8 cellular contexts compared by ENCODE assay signal in genomic region chr14:92382677-92383076, GRCh38. TPM values are rescaled to one million over a fixed set of nuclear protein-coding genes. Genes with fewer than 3 reads are reported as not detected.
DNase-seq lines count a peak whose midpoint lies in the region; ATAC-seq and TF ChIP-seq lines count a peak whose summit lies in the region.

No MANE protein-coding gene starts in this region.

- TF ChIP-seq POLR2A in HCT116 (IDR thresholded peaks at IDR 0.05; ENCODE audit: borderline replicate concordance, extremely low read depth, insufficient read depth, insufficient read length), result no peak

- TF ChIP-seq RAD21 in HCT116 (IDR thresholded peaks at IDR 0.05; ENCODE audit: low read depth), result peak; percentile 48

- H3K4me3 ChIP-seq in BE2C (ENCODE audit: low read depth, low read length) (no peak overlapping the region), HCT116 (replicated peaks in 1 of 2; ENCODE audit: low read depth in 1 of 2, low read length in 2 of 2) (no peak overlapping the region)

- H3K9me3 ChIP-seq in BE2C (no peaks in the 10 kb centered on the region), HCT116 (ENCODE audit: control insufficient read depth in 1 of 2, insufficient read depth in 1 of 2, low read depth in 1 of 2, low read length in 2 of 2) (no peaks in the 10 kb centered on the region)

- DNase-seq in BE2C (no peak), HCT116 (ENCODE audit: low read depth, low spot score) (no peak), left kidney (ENCODE audit: low read depth, low spot score) (peak; percentile 20), hippocampal formation (lab: John Stamatoyannopoulos, UW) (no peak)
- DNase-seq in activated CD4-positive, alpha-beta T cell treated with anti-CD3 and anti-CD28 coated beads, Interleukin-2, amount 50 U/mL, for 1 hour, result no peak
- no peak for DNase-seq in stimulated activated CD4-positive, alpha-beta T cell treated with anti-CD3 and anti-CD28 coated beads, Interleukin-12 subunit alpha, Interleukin-12 subunit beta, amount 100 ng/mL, for 4 hours

- H3K4me1 ChIP-seq in BE2C (no peaks in the 10 kb centered on the region), HCT116 (ENCODE audit: control insufficient read depth in 1 of 2, insufficient read depth in 2 of 2, low read length in 2 of 2) (no peaks in the 10 kb centered on the region)

- intact Hi-C loops in HCT116 (cut with micrococcal nuclease), result no loop called here

- H3K27ac ChIP-seq in HCT116 (ENCODE audit: low read depth, low read length), result no peak overlapping the region
- no peak overlapping the region for H3K27ac ChIP-seq in VCaP

- BruUV-seq in HCT116 (replicated peaks; lab: Mats Ljungman, UMichigan), result no TSS peak

- no peak overlapping the region for H3K4me2 ChIP-seq in HCT116 (ENCODE audit: low read length)

- POLR2A ChIA-PET in HCT116 (lab: Charles Lee), result no interaction called here

- no peaks in the 10 kb centered on the region for H3K79me2 ChIP-seq in HCT116 (ENCODE audit: insufficient read depth, low read length)

- TF ChIP-seq CTCF in BE2C (IDR thresholded peaks at IDR 0.05; ENCODE audit: low read depth, low read length) (0 out of 2 replicates have a peak, but pooled peaks have one; percentile 8), HCT116 (IDR thresholded peaks at IDR 0.05 in 2 of 3, conservative IDR thresholded peaks at IDR 0.05 in 1 of 3; ENCODE audit: borderline replicate concordance in 1 of 3, insufficient read depth in 1 of 3, low read depth in 2 of 3, low read length in 2 of 3) (peak; percentile 46 to 74 (median 65); a peak in 5 of 6 replicates), VCaP (conservative IDR thresholded peaks at IDR 0.05) (peak; percentile 92)

- CTCF ChIA-PET in HCT116 (lab: Charles Lee), result interaction anchor here (0.7 to 1.6 kb wide), 4 partner anchors 12 to 247 kb away, joined by 3 to 4 read pairs (median 3); no protein-coding TSS in a partner anchor

- no peak overlapping the region for H3K9ac ChIP-seq in HCT116 (ENCODE audit: low read length)

- RAD21 ChIA-PET in HCT116 (lab: Charles Lee; ENCODE audit: low non-redundant PET in 1 of 2, low total read pairs in 2 of 2, uncharacterized antibody in 2 of 2, unreplicated experiment in 2 of 2), result no interaction called here

- H3K27me3 ChIP-seq in BE2C, result peaks cover 11% of the 10 kb centered on the region
- no peaks in the 10 kb centered on the region; the same call in 1 of the 2 replicates for H3K27me3 ChIP-seq in HCT116 (ENCODE audit: insufficient read depth, low read length)

- H4K20me1 ChIP-seq in HCT116 (ENCODE audit: insufficient read depth), result no peaks in the 10 kb centered on the region

- H3K36me3 ChIP-seq in BE2C, result no peaks in the 10 kb centered on the region
- H3K36me3 ChIP-seq in HCT116 (ENCODE audit: control insufficient read depth in 1 of 2, insufficient read depth in 2 of 2, low read length in 2 of 2), result no peaks in the 10 kb centered on the region

- no peak overlapping the region for H2AFZ ChIP-seq in HCT116 (ENCODE audit: low read depth, low read length, poor library complexity, severe bottlenecking)

- no peaks in the 10 kb centered on the region for H3K9me2 ChIP-seq in HCT116 (ENCODE audit: insufficient read depth)

- ATAC-seq in HCT116 (peak; percentile 87), HG02642 (IDR thresholded peaks at IDR 0.05; ENCODE audit: poor library complexity, unreplicated experiment) (no peak)

TF ChIP-seq in HCT116, 20 proteins besides CTCF, POLR2A, EP300 and RAD21:
- TF ChIP-seq FOSL1 (IDR thresholded peaks at IDR 0.05; ENCODE audit: low read depth) (no peak), POLR2AphosphoS5 (IDR thresholded peaks at IDR 0.05; ENCODE audit: low read depth, low read length) (no peak), SRF (IDR thresholded peaks at IDR 0.05; ENCODE audit: low read depth) (no peak), CBX3 (IDR thresholded peaks at IDR 0.05; ENCODE audit: low read depth) (no peak), TCF7L2 (IDR thresholded peaks at IDR 0.05; ENCODE audit: borderline replicate concordance, extremely low read depth, insufficient read depth, insufficient read length) (no peak), CEBPB (IDR thresholded peaks at IDR 0.05; ENCODE audit: low read depth) (no peak), EGR1 (IDR thresholded peaks at IDR 0.05; ENCODE audit: low read depth) (no peak), YY1 (IDR thresholded peaks at IDR 0.05; ENCODE audit: extremely low read depth, insufficient replicate concordance, low read depth, low read length) (no peak), ZFX (IDR thresholded peaks at IDR 0.05) (no peak), ELF1 (IDR thresholded peaks at IDR 0.05; ENCODE audit: borderline replicate concordance, low read depth) (no peak)
- TF ChIP-seq, protein P1, sequence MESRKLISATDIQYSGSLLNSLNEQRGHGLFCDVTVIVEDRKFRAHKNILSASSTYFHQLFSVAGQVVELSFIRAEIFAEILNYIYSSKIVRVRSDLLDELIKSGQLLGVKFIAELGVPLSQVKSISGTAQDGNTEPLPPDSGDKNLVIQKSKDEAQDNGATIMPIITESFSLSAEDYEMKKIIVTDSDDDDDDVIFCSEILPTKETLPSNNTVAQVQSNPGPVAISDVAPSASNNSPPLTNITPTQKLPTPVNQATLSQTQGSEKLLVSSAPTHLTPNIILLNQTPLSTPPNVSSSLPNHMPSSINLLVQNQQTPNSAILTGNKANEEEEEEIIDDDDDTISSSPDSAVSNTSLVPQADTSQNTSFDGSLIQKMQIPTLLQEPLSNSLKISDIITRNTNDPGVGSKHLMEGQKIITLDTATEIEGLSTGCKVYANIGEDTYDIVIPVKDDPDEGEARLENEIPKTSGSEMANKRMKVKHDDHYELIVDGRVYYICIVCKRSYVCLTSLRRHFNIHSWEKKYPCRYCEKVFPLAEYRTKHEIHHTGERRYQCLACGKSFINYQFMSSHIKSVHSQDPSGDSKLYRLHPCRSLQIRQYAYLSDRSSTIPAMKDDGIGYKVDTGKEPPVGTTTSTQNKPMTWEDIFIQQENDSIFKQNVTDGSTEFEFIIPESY (IDR thresholded peaks at IDR 0.05; ENCODE audit: extremely low read depth, insufficient replicate concordance, low read length), result no peak

RNA-seq across cellular contexts. Expression of gene SLC24A4, which starts 59.7 kb away (rescaled TPM):
- not detected for polyA plus RNA-seq in BE2C (2012; ENCODE audit: insufficient read depth, insufficient read length, low read depth)
- total RNA-seq in HCT116 (2021; ENCODE audit: unreplicated experiment), result not detected
- polyA plus RNA-seq in HCT116 (2012), result under 0.01 and 0.01 TPM in 2 replicates

Comparison
In these comparisons a context has a peak if more than half of its experiments do, and no peak if none do; other contexts are left out.
1. CTCF ChIP-seq: peak in every context shown above with its lines; median percentile 92 in VCaP; 65 in HCT116; 8 in BE2C.